In genomic region chr1:40389871-40390560, GRCh38 we compare ENCODE assay signal across 1 cellular context.
TF ChIP-seq lines count a peak whose summit lies in the region.

No MANE protein-coding gene starts in this region.

TF ChIP-seq in HepG2, 621 proteins besides CTCF, POLR2A, EP300 and RAD21 (continued from another document and continues in another):
- no peak for TF ChIP-seq ZBTB33 (CRISPR knock-in tag; IDR thresholded peaks at IDR 0.05)
- TF ChIP-seq MTERF4 (CRISPR knock-in tag; IDR thresholded peaks at IDR 0.05): no peak
- TF ChIP-seq RBAK (CRISPR knock-in tag; IDR thresholded peaks at IDR 0.05): no peak
- no peak for TF ChIP-seq ZNF891 (CRISPR knock-in tag; IDR thresholded peaks at IDR 0.05)
- TF ChIP-seq NFKBIZ (CRISPR knock-in tag; IDR thresholded peaks at IDR 0.05): no peak
- 0 out of 2 replicates have a peak, but pooled peaks have one; percentile 17 for TF ChIP-seq HNF4G (IDR thresholded peaks at IDR 0.05; ENCODE audit: borderline replicate concordance, low read depth, low read length)
- TF ChIP-seq HNF4G (CRISPR knock-in tag; IDR thresholded peaks at IDR 0.05; ENCODE audit: borderline replicate concordance, low read depth): no peak
- TF ChIP-seq ZNF121 (CRISPR knock-in tag; IDR thresholded peaks at IDR 0.05): no peak
- TF ChIP-seq RNF2 (conservative IDR thresholded peaks at IDR 0.05; ENCODE audit: low read depth): no peak
- peak; percentile 45; the same call in 1 of the 2 replicates for TF ChIP-seq ZSCAN9 (CRISPR knock-in tag; IDR thresholded peaks at IDR 0.05; ENCODE audit: borderline replicate concordance)
- TF ChIP-seq ZNF543 (CRISPR knock-in tag; IDR thresholded peaks at IDR 0.05): 0 out of 2 replicates have a peak, but pooled peaks have one; percentile 53
- no peak for TF ChIP-seq REL (CRISPR knock-in tag; conservative IDR thresholded peaks at IDR 0.05)
- no peak for TF ChIP-seq KLF15 (CRISPR knock-in tag; IDR thresholded peaks at IDR 0.05; ENCODE audit: borderline replicate concordance)
- TF ChIP-seq ATF3 (CRISPR knock-in tag; IDR thresholded peaks at IDR 0.05): no peak
- TF ChIP-seq ZNF460 (CRISPR knock-in tag; IDR thresholded peaks at IDR 0.05; ENCODE audit: borderline replicate concordance): no peak
- no peak for TF ChIP-seq ZNF180 (CRISPR knock-in tag; IDR thresholded peaks at IDR 0.05; ENCODE audit: borderline replicate concordance, low read depth)
- TF ChIP-seq MAFF (IDR thresholded peaks at IDR 0.05; ENCODE audit: low read depth, low read length): no peak
- TF ChIP-seq ESRRA (CRISPR knock-in tag; IDR thresholded peaks at IDR 0.05; ENCODE audit: low read depth): no peak
- TF ChIP-seq ZSCAN29 (CRISPR knock-in tag; conservative IDR thresholded peaks at IDR 0.05): no peak; the same call in 1 of the 2 replicates
- TF ChIP-seq THAP8 (CRISPR knock-in tag; IDR thresholded peaks at IDR 0.05; ENCODE audit: borderline replicate concordance): no peak
- TF ChIP-seq MED13 (CRISPR knock-in tag; IDR thresholded peaks at IDR 0.05): 0 out of 2 replicates have a peak, but pooled peaks have one; percentile 46
- no peak for TF ChIP-seq ZNF773 (CRISPR knock-in tag; IDR thresholded peaks at IDR 0.05; ENCODE audit: borderline replicate concordance)
- TF ChIP-seq HMGXB4 (CRISPR knock-in tag; IDR thresholded peaks at IDR 0.05; ENCODE audit: borderline replicate concordance in 1 of 2, low read depth in 1 of 2): peak in 1 of 2 experiments; percentile 56; a peak in 1 of 4 replicates
- no peak for TF ChIP-seq ELK4 (CRISPR knock-in tag; IDR thresholded peaks at IDR 0.05; ENCODE audit: borderline replicate concordance)
- no peak for TF ChIP-seq ZNF20 (CRISPR knock-in tag; IDR thresholded peaks at IDR 0.05)
- TF ChIP-seq ZNF282 (IDR thresholded peaks at IDR 0.05; ENCODE audit: partially characterized antibody): no peak
- TF ChIP-seq GMEB2 (CRISPR knock-in tag; IDR thresholded peaks at IDR 0.05; ENCODE audit: low read depth): no peak
- TF ChIP-seq PPARG (CRISPR knock-in tag; conservative IDR thresholded peaks at IDR 0.05): peak; percentile 47; the same call in 1 of the 2 replicates
- TF ChIP-seq DBP (CRISPR knock-in tag; IDR thresholded peaks at IDR 0.05; ENCODE audit: not compliant biosample characterization): no peak
- no peak for TF ChIP-seq ZNF7 (CRISPR knock-in tag; IDR thresholded peaks at IDR 0.05)
- peak; percentile 47; the same call in 1 of the 2 replicates for TF ChIP-seq ARID4A (CRISPR knock-in tag; IDR thresholded peaks at IDR 0.05; ENCODE audit: borderline replicate concordance)
- TF ChIP-seq ZNF512B (CRISPR knock-in tag; IDR thresholded peaks at IDR 0.05; ENCODE audit: borderline replicate concordance): no peak
- no peak for TF ChIP-seq POLR2AphosphoS2 (IDR thresholded peaks at IDR 0.05; ENCODE audit: low read depth, low read length)
- TF ChIP-seq DZIP1 (CRISPR knock-in tag; IDR thresholded peaks at IDR 0.05): no peak
- TF ChIP-seq TCF12 (IDR thresholded peaks at IDR 0.05): no peak
- TF ChIP-seq TCF12 (CRISPR knock-in tag; IDR thresholded peaks at IDR 0.05): no peak
- TF ChIP-seq CHD4 (IDR thresholded peaks at IDR 0.05; ENCODE audit: borderline replicate concordance, low read length): peak; percentile 72; the same call in 1 of the 2 replicates
- no peak for TF ChIP-seq MIXL1 (CRISPR knock-in tag; IDR thresholded peaks at IDR 0.05)
